ENCODE assay signal across 2 cellular contexts in the genomic region with DNA sequence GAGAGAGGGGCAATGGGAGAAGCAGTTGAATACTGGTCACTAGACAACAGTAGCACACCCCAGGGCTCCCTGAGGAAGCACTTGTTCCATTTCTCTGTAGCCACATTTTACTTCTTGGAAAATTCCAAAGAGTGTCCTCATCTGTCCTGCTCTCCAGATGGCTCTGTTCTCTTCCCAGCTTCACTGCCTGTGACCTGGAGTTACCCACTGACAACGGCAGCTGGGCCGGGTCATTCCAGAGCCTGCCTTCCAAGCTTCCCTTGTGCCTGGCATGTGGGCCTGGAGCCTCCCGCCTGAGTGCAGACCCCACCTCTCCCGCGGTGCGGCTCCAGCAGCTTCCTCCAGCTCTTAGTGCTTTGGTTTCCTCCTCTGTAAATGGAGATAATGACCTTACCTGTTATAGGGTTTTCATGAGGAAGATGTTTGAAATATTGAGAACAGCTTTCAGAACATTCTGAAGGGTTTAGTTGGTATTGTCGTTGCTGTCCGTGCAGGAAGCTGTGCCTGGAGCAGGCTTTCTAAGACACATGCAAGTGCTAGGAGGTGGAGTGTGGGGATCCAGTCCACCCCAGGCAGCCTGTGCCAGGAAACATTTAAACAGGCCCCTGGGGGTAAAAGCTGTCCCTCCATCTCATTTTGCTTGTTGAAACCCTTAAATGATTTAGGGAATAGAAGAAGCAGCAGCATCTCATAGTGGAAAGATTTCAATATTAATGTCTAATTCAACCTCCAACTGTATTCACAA.
TF ChIP-seq lines count a peak whose summit lies in the region.

No MANE protein-coding gene starts in this region.

TF ChIP-seq in HCT116, 20 proteins besides CTCF, POLR2A, EP300 and RAD21 (continued from another document):
- TF ChIP-seq, protein P1, sequence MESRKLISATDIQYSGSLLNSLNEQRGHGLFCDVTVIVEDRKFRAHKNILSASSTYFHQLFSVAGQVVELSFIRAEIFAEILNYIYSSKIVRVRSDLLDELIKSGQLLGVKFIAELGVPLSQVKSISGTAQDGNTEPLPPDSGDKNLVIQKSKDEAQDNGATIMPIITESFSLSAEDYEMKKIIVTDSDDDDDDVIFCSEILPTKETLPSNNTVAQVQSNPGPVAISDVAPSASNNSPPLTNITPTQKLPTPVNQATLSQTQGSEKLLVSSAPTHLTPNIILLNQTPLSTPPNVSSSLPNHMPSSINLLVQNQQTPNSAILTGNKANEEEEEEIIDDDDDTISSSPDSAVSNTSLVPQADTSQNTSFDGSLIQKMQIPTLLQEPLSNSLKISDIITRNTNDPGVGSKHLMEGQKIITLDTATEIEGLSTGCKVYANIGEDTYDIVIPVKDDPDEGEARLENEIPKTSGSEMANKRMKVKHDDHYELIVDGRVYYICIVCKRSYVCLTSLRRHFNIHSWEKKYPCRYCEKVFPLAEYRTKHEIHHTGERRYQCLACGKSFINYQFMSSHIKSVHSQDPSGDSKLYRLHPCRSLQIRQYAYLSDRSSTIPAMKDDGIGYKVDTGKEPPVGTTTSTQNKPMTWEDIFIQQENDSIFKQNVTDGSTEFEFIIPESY (IDR thresholded peaks at IDR 0.05; ENCODE audit: extremely low read depth, insufficient replicate concordance, low read length), result no peak
- TF ChIP-seq SRF (IDR thresholded peaks at IDR 0.05; ENCODE audit: low read depth), result no peak

TF ChIP-seq in GM23338, 12 proteins besides CTCF, POLR2A, EP300 and RAD21 (continued from another document):
- TF ChIP-seq, protein P2, sequence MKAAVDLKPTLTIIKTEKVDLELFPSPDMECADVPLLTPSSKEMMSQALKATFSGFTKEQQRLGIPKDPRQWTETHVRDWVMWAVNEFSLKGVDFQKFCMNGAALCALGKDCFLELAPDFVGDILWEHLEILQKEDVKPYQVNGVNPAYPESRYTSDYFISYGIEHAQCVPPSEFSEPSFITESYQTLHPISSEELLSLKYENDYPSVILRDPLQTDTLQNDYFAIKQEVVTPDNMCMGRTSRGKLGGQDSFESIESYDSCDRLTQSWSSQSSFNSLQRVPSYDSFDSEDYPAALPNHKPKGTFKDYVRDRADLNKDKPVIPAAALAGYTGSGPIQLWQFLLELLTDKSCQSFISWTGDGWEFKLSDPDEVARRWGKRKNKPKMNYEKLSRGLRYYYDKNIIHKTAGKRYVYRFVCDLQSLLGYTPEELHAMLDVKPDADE (IDR thresholded peaks at IDR 0.05), result no peak
- TF ChIP-seq ZNF331 (CRISPR knock-in tag; IDR thresholded peaks at IDR 0.05; ENCODE audit: low read depth) (no peak), POLR2AphosphoS5 (IDR thresholded peaks at IDR 0.05; ENCODE audit: low read depth) (no peak), EZH2phosphoT487 (IDR thresholded peaks at IDR 0.05; ENCODE audit: unreplicated experiment) (no peak), ZNF114 (CRISPR knock-in tag; IDR thresholded peaks at IDR 0.05) (no peak), STAT1 (IDR thresholded peaks at IDR 0.05; ENCODE audit: unreplicated experiment) (no peak), CREB1 (CRISPR knock-in tag; IDR thresholded peaks at IDR 0.05; ENCODE audit: low read depth) (no peak)
- TF ChIP-seq, protein P3, sequence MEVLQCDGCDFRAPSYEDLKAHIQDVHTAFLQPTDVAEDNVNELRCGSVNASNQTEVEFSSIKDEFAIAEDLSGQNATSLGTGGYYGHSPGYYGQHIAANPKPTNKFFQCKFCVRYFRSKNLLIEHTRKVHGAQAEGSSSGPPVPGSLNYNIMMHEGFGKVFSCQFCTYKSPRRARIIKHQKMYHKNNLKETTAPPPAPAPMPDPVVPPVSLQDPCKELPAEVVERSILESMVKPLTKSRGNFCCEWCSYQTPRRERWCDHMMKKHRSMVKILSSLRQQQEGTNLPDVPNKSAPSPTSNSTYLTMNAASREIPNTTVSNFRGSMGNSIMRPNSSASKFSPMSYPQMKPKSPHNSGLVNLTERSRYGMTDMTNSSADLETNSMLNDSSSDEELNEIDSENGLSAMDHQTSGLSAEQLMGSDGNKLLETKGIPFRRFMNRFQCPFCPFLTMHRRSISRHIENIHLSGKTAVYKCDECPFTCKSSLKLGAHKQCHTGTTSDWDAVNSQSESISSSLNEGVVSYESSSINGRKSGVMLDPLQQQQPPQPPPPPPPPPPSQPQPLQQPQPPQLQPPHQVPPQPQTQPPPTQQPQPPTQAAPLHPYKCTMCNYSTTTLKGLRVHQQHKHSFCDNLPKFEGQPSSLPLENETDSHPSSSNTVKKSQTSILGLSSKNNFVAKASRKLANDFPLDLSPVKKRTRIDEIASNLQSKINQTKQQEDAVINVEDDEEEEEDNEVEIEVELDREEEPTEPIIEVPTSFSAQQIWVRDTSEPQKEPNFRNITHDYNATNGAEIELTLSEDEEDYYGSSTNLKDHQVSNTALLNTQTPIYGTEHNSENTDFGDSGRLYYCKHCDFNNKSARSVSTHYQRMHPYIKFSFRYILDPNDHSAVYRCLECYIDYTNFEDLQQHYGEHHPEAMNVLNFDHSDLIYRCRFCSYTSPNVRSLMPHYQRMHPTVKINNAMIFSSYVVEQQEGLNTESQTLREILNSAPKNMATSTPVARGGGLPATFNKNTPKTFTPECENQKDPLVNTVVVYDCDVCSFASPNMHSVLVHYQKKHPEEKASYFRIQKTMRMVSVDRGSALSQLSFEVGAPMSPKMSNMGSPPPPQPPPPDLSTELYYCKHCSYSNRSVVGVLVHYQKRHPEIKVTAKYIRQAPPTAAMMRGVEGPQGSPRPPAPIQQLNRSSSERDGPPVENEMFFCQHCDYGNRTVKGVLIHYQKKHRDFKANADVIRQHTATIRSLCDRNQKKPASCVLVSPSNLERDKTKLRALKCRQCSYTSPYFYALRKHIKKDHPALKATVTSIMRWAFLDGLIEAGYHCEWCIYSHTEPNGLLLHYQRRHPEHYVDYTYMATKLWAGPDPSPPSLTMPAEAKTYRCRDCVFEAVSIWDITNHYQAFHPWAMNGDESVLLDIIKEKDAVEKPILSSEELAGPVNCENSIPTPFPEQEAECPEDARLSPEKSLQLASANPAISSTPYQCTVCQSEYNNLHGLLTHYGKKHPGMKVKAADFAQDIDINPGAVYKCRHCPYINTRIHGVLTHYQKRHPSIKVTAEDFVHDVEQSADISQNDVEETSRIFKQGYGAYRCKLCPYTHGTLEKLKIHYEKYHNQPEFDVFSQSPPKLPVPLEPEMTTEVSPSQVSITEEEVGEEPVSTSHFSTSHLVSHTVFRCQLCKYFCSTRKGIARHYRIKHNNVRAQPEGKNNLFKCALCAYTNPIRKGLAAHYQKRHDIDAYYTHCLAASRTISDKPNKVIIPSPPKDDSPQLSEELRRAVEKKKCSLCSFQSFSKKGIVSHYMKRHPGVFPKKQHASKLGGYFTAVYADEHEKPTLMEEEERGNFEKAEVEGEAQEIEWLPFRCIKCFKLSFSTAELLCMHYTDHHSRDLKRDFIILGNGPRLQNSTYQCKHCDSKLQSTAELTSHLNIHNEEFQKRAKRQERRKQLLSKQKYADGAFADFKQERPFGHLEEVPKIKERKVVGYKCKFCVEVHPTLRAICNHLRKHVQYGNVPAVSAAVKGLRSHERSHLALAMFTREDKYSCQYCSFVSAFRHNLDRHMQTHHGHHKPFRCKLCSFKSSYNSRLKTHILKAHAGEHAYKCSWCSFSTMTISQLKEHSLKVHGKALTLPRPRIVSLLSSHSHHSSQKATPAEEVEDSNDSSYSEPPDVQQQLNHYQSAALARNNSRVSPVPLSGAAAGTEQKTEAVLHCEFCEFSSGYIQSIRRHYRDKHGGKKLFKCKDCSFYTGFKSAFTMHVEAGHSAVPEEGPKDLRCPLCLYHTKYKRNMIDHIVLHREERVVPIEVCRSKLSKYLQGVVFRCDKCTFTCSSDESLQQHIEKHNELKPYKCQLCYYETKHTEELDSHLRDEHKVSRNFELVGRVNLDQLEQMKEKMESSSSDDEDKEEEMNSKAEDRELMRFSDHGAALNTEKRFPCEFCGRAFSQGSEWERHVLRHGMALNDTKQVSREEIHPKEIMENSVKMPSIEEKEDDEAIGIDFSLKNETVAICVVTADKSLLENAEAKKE (CRISPR knock-in tag; IDR thresholded peaks at IDR 0.05), result no peak
- TF ChIP-seq, protein P4, sequence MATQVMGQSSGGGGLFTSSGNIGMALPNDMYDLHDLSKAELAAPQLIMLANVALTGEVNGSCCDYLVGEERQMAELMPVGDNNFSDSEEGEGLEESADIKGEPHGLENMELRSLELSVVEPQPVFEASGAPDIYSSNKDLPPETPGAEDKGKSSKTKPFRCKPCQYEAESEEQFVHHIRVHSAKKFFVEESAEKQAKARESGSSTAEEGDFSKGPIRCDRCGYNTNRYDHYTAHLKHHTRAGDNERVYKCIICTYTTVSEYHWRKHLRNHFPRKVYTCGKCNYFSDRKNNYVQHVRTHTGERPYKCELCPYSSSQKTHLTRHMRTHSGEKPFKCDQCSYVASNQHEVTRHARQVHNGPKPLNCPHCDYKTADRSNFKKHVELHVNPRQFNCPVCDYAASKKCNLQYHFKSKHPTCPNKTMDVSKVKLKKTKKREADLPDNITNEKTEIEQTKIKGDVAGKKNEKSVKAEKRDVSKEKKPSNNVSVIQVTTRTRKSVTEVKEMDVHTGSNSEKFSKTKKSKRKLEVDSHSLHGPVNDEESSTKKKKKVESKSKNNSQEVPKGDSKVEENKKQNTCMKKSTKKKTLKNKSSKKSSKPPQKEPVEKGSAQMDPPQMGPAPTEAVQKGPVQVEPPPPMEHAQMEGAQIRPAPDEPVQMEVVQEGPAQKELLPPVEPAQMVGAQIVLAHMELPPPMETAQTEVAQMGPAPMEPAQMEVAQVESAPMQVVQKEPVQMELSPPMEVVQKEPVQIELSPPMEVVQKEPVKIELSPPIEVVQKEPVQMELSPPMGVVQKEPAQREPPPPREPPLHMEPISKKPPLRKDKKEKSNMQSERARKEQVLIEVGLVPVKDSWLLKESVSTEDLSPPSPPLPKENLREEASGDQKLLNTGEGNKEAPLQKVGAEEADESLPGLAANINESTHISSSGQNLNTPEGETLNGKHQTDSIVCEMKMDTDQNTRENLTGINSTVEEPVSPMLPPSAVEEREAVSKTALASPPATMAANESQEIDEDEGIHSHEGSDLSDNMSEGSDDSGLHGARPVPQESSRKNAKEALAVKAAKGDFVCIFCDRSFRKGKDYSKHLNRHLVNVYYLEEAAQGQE (IDR thresholded peaks at IDR 0.05; ENCODE audit: unreplicated experiment), result no peak
